Comparison of ENCODE assay signal across 20 cellular contexts in genomic region chr2:224104668-224105386, GRCh38.
"Had no signal": no experiment of that assay in that cellular context is flagged by ENCODE, and none has a peak within 500 bp of the region (broad histone marks: within the 10 kb centered on the region; RNA-seq: fewer than 3 reads in every experiment).

No MANE protein-coding gene starts in this region.

- H3K4me3 ChIP-seq: colonic mucosa, dorsolateral prefrontal cortex, esophagus squamous epithelium, gastroesophageal sphincter, neural progenitor cell, right atrium auricular region, upper lobe of left lung had no signal

- H3K4me1 ChIP-seq: colonic mucosa, neural progenitor cell, upper lobe of left lung had no signal

- H3K9me3 ChIP-seq: colonic mucosa, esophagus squamous epithelium, gastroesophageal sphincter, right atrium auricular region, upper lobe of left lung had no signal

- DNase-seq: activated CD4-positive, alpha-beta T cell treated with anti-CD3 and anti-CD28 coated beads for 1 hour; activated CD4-positive, alpha-beta T cell treated with anti-CD3 and anti-CD28 coated beads, Interleukin-2, amount 50 U/mL, for 1 hour; activated gamma-delta T cell treated with Interleukin-2 at 50 U/mL for 16 hours; activated T-cell treated with anti-CD3 and anti-CD28 coated beads, Interleukin-2, amount 50 U/mL, for 1 hour; aorta; colonic mucosa; dorsolateral prefrontal cortex; effector memory CD8-positive, alpha-beta T cell; esophagus squamous epithelium; head of caudate nucleus; hypothalamus; left colon; naive thymus-derived CD8-positive, alpha-beta T cell; stimulated activated CD4-positive, alpha-beta T cell treated with anti-CD3 and anti-CD28 coated beads, Interleukin-4, amount 100 ng/mL, for 4 hours; stimulated activated naive CD8-positive, alpha-beta T cell treated with anti-CD3 and anti-CD28 coated beads, Interleukin-15, Interleukin-2, amounts not matched to agents 100 U/mL and 50 U/mL, for 24 hours; upper lobe of left lung; WERI-Rb-1 had no signal

- H3K27ac ChIP-seq: colonic mucosa, dorsolateral prefrontal cortex, esophagus squamous epithelium, gastroesophageal sphincter, neural progenitor cell, right atrium auricular region, upper lobe of left lung, WERI-Rb-1 had no signal

- H3K36me3 ChIP-seq: colonic mucosa, esophagus squamous epithelium, gastroesophageal sphincter, neural progenitor cell, right atrium auricular region, upper lobe of left lung, WERI-Rb-1 had no signal

- H3K27me3 ChIP-seq: colonic mucosa, dorsolateral prefrontal cortex, esophagus squamous epithelium, gastroesophageal sphincter, neural progenitor cell, right atrium auricular region, upper lobe of left lung had no signal
